23 cellular contexts compared by ENCODE assay signal in genomic region chr22:49162841-49163240, GRCh38.
DNase-seq lines count a peak whose midpoint lies in the region; FAIRE-seq and TF ChIP-seq lines count a peak whose summit lies in the region.
"Had no signal": no experiment of that assay in that cellular context is flagged by ENCODE, and none has a peak within 500 bp of the region (broad histone marks: within the 10 kb centered on the region; RNA-seq: fewer than 3 reads in every experiment).

No MANE protein-coding gene starts in this region.

- H3K23ac ChIP-seq in H1 (ENCODE audit: insufficient read length) = no peak overlapping the region

- no peak overlapping the region for H2BK20ac ChIP-seq in H1 (ENCODE audit: low read length)

- H3K56ac ChIP-seq in H1 (replicated peaks; ENCODE audit: insufficient read length, low read depth, low read length) = no peak overlapping the region

- H3K79me2 ChIP-seq in H1 (ENCODE audit: control insufficient read depth in 1 of 2, insufficient read depth in 2 of 2, low read length in 2 of 2) (no peaks in the 10 kb centered on the region), osteoblast (ENCODE audit: insufficient read depth, low read length) (no peaks in the 10 kb centered on the region)

- no peak overlapping the region for H2AK5ac ChIP-seq in H1 (ENCODE audit: low read depth, low read length)

- H2BK120ac ChIP-seq in H1 (replicated peaks; ENCODE audit: low read depth, low read length) = no peak overlapping the region

- no peak overlapping the region for H3K9ac ChIP-seq in H1 (replicated peaks in 1 of 4; ENCODE audit: extremely low read depth in 1 of 4, low read depth in 3 of 4, low read length in 3 of 4)
- H3K9ac ChIP-seq: BLaER1 treated with 17β-estradiol and CSF1 and Interleukin-3, amounts not matched to agents 10 nM and 100 nM had no signal

- H4K20me1 ChIP-seq in H1 (replicated peaks in 1 of 2; ENCODE audit: control insufficient read depth in 1 of 2, insufficient read depth in 2 of 2, low read length in 2 of 2) (no peaks in the 10 kb centered on the region), osteoblast (ENCODE audit: insufficient read depth, low read length) (no peaks in the 10 kb centered on the region)

- H4K91ac ChIP-seq in H1 (replicated peaks; ENCODE audit: insufficient read length, low read length) = no peak overlapping the region

- H3K27ac ChIP-seq in H1 (ENCODE audit: low read depth, low read length) (no peak overlapping the region), osteoblast (ENCODE audit: low read depth, low read length) (no peak overlapping the region), tibial artery (no peak overlapping the region)
- H3K27ac ChIP-seq: BLaER1 treated with 17β-estradiol and CSF1 and Interleukin-3, amounts not matched to agents 10 nM and 100 nM; C4-2B had no signal

- H3K18ac ChIP-seq in H1 (ENCODE audit: extremely low read depth, low read length) = no peak overlapping the region

- no peak for TF ChIP-seq EP300 in H1 (IDR thresholded peaks at IDR 0.05; ENCODE audit: borderline replicate concordance in 1 of 2, low read depth in 2 of 2, low read length in 2 of 2)

- no peak overlapping the region for H4K5ac ChIP-seq in H1 (ENCODE audit: insufficient read length, low read depth, low read length)

- FAIRE-seq in H1 (lab: Jason Lieb, UNC) = no peak
- FAIRE-seq: A204.1, GM12891, GM19239 had no signal

- no peaks in the 10 kb centered on the region for H3K79me1 ChIP-seq in H1 (ENCODE audit: low read depth, low read length)

- H3K4me2 ChIP-seq in H1 (ENCODE audit: insufficient read depth in 1 of 2, low read depth in 2 of 2, low read length in 2 of 2) = no peak overlapping the region
- H3K4me2 ChIP-seq in osteoblast (ENCODE audit: insufficient read depth, low read length) = no peak overlapping the region
- H3K4me2 ChIP-seq: BLaER1 treated with 17β-estradiol and CSF1 and Interleukin-3, amounts not matched to agents 10 nM and 100 nM had no signal

- peaks cover 0 to under 1% of the 10 kb centered on the region in 2 experiments; a peak in 1 of 4 replicates for H3K9me3 ChIP-seq in H1 (ENCODE audit: insufficient read depth in 2 of 2, low read depth in 1 of 2, low read length in 1 of 2)
- no peaks in the 10 kb centered on the region for H3K9me3 ChIP-seq in osteoblast (ENCODE audit: low read depth, low read length)
- H3K9me3 ChIP-seq in tibial artery = no peaks in the 10 kb centered on the region

- no peaks in the 10 kb centered on the region for H3K23me2 ChIP-seq in H1 (ENCODE audit: low read depth, low read length)

- DNase-seq in COLO668 (lab: John Stamatoyannopoulos, UW; ENCODE audit: unreplicated experiment) (peak; percentile 31), H1 (ENCODE audit: low read depth in 1 of 2, low spot score in 2 of 2) (no peak), osteoblast (ENCODE audit: insufficient read length, low spot score, missing footprints) (peak; percentile 10), dedifferentiated amniotic fluid mesenchymal stem cell (ENCODE audit: extremely low spot score) (no peak), AML-193 (lab: John Stamatoyannopoulos, UW) (no peak), tibial artery (no peak)
- DNase-seq: 8988T; ACHN; CD4-positive, alpha-beta T cell; CD8-positive, alpha-beta T cell; COR-L47; DMS 273 treated with DMSO at 0.1 percent for 48 hours; DMS153; DMS53; DMS79; DND-41; EL; GDM1 had no signal

- H3K27me3 ChIP-seq in H1 (replicated peaks in 1 of 4; ENCODE audit: control insufficient read depth in 3 of 4, extremely low read depth in 1 of 4, insufficient read depth in 3 of 4, low read length in 3 of 4) (no peaks in the 10 kb centered on the region; a peak in 1 of 7 replicates), osteoblast (ENCODE audit: insufficient read depth, low read length) (no peaks in the 10 kb centered on the region), tibial artery (peaks cover 0 to 51% of the 10 kb centered on the region in 2 donors)
- H3K27me3 ChIP-seq: BLaER1 treated with 17β-estradiol and CSF1 and Interleukin-3, amounts not matched to agents 10 nM and 100 nM had no signal

- POLR2A ChIA-PET in H1 (lab: Charles Lee; ENCODE audit: partially characterized antibody) = no interaction called here

- H2AFZ ChIP-seq in H1 (ENCODE audit: low read length) (no peak overlapping the region), osteoblast (ENCODE audit: low read length) (no peak overlapping the region)

- 96% methylated on average over 15 of the region's 16 CpGs; no CpG with 5 or more reads in 1 of the 2 experiments for WGBS in H1 (ENCODE audit: extremely low coverage in 1 of 2, insufficient coverage in 1 of 2, insufficient read length in 1 of 2, insufficient replicate concordance in 2 of 2, low coverage in 1 of 2, low lambda C conversion rate in 2 of 2, missing lambda C conversion rate in 1 of 2), 2 experiments

- no peak overlapping the region for H2BK12ac ChIP-seq in H1 (ENCODE audit: low read depth, low read length)

- TF ChIP-seq RAD21 in H1 (IDR thresholded peaks at IDR 0.05 in 1 of 2, conservative IDR thresholded peaks at IDR 0.05 in 1 of 2; ENCODE audit: low read depth in 2 of 2, low read length in 2 of 2) = no peak

- intact Hi-C loops in tibial artery (cut with DNase I; ENCODE audit: low total_unique reads) = no loop called here

- no peak overlapping the region for H3K4me3 ChIP-seq in H1 (ENCODE audit: extremely low read depth in 1 of 4, insufficient read depth in 2 of 4, low read depth in 3 of 4, low read length in 4 of 4)
- no peak overlapping the region for H3K4me3 ChIP-seq in osteoblast (ENCODE audit: insufficient read depth, low read length)
- H3K4me3 ChIP-seq in tibial artery = no peak overlapping the region
- H3K4me3 ChIP-seq: BLaER1 treated with 17β-estradiol and CSF1 and Interleukin-3, amounts not matched to agents 10 nM and 100 nM had no signal

- H2BK5ac ChIP-seq in H1 (ENCODE audit: low read depth, low read length) = no peak overlapping the region

- H2BK15ac ChIP-seq in H1 (ENCODE audit: low read length) = no peak overlapping the region

- TF ChIP-seq CTCF in H1 (IDR thresholded peaks at IDR 0.05; ENCODE audit: control extremely low read depth in 1 of 3, insufficient read depth in 1 of 3, low read depth in 1 of 3, low read length in 3 of 3) (no peak), osteoblast (IDR thresholded peaks at IDR 0.05; ENCODE audit: extremely low read depth, low read depth, low read length) (no peak), tibial artery (IDR thresholded peaks at IDR 0.05) (no peak)

- H3K36me3 ChIP-seq in H1 (ENCODE audit: control insufficient read depth in 2 of 4, insufficient read depth in 4 of 4, low read length in 3 of 4) (no peaks in the 10 kb centered on the region), osteoblast (ENCODE audit: insufficient read depth, low read length) (no peaks in the 10 kb centered on the region), tibial artery (no peaks in the 10 kb centered on the region)
- H3K36me3 ChIP-seq: BLaER1 treated with 17β-estradiol and CSF1 and Interleukin-3, amounts not matched to agents 10 nM and 100 nM had no signal

- CTCF ChIA-PET in H1 (lab: Charles Lee; ENCODE audit: partially characterized antibody) = interaction anchor here (1.5 kb wide), 1 partner anchor 142 kb away, joined by 6 read pairs; no protein-coding TSS in a partner anchor

- peak overlapping the region; percentile 23 for H3K4ac ChIP-seq in H1 (replicated peaks; ENCODE audit: insufficient read length, low read depth, low read length)

- H3K4me1 ChIP-seq in H1 (replicated peaks in 1 of 4; ENCODE audit: control insufficient read depth in 3 of 4, insufficient read depth in 4 of 4, low read length in 3 of 4) = no peaks in the 10 kb centered on the region
- H3K4me1 ChIP-seq in osteoblast (ENCODE audit: insufficient read depth, low read length) = no peaks in the 10 kb centered on the region
- no peaks in the 10 kb centered on the region for H3K4me1 ChIP-seq in tibial artery
- H3K4me1 ChIP-seq: BLaER1 treated with 17β-estradiol and CSF1 and Interleukin-3, amounts not matched to agents 10 nM and 100 nM had no signal

- no peak overlapping the region for H3K14ac ChIP-seq in H1 (ENCODE audit: insufficient read length)

- H4K8ac ChIP-seq in H1 (ENCODE audit: extremely low read depth, insufficient read depth, low read length) = no peak overlapping the region

- no peak for TF ChIP-seq POLR2A in H1 (IDR thresholded peaks at IDR 0.05; ENCODE audit: control extremely low read depth in 1 of 2, low read depth in 2 of 2, low read length in 2 of 2)

TF ChIP-seq in H1, 55 proteins besides CTCF, POLR2A, EP300 and RAD21:
- TF ChIP-seq POU5F1 (IDR thresholded peaks at IDR 0.05; ENCODE audit: low read depth, low read length) = no peak

Comparison
In these comparisons a context has a peak if more than half of its experiments do, and no peak if none do; other contexts are left out.
1. DNase-seq: peak in COLO668 (single experiment) and osteoblast (single experiment); none in H1 (0 of 2), dedifferentiated amniotic fluid mesenchymal stem cell (single experiment), AML-193 (0 of 2) and tibial artery (0 of 2).